ENCODE assay signal across 8 cellular contexts in the genomic region with DNA sequence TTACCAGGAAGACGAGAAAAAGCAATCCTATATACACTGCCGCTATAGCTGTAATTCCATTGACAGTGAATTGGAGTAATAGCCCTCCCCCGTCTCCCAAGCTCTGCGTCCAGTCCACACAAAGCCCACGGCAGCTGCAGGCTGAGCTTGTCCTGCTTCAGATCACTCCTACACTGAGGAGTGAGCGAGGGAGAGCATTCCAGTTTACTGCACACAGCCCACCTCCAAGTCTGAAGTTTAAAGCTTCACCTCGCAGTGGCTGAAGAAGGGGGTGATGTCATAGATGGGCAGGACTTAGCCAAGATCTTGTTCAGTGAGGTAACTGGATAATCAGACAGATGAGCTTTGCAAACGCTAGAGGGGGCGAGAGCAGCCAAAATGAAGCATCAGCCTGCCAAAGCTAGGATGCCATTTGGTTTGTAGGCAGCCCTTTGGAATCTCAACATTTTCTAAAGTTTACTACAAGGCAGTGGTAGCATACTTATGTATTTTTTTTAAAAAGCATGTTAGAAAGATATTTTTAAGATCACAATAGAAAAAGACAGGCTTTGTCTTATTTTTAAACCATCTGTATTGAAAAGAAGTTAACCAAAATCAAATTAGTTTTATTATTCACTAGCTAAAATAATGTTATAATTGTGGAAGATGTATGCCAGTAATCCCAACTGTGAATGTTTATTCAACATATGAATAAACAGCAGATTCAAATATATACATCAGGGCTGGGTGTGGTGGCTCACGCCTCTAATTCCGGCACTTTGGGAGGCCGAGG. TPM values are rescaled to one million over a fixed set of nuclear protein-coding genes. Genes with fewer than 3 reads are reported as not detected.
DNase-seq lines count a peak whose midpoint lies in the region; ATAC-seq and TF ChIP-seq lines count a peak whose summit lies in the region.

TSS of gene FLRT3 (minus strand) at position 213 of the 772 bp plus-strand sequence. CDS start 10,106 bp downstream, outside the sequence.

- no peaks in the 10 kb centered on the region for H3K36me3 Mint-ChIP-seq in brain

- peak within 1 kb of the TSS; percentile 86 to 96 (median 91) for H3K4me3 Mint-ChIP-seq in brain

- peak within 1 kb of the TSS; percentile 70 to 98 (median 96) for H3K27ac Mint-ChIP-seq in brain

- peaks cover 7% of the 10 kb centered on the region for H3K27me3 Mint-ChIP-seq in brain

- H3K4me1 Mint-ChIP-seq in brain, result peaks cover 42% of the 10 kb centered on the region

- DNase-seq in EL, result peak; percentile 87
- peak; percentile 95 for DNase-seq in HPDE6-E6E7 (ENCODE audit: extremely low spot score)
- DNase-seq in NCI-H748 treated with DMSO at 0.1 percent for 48 hours (lab: John Stamatoyannopoulos, UW), result peak; percentile 96
- peak; percentile 83 for DNase-seq in iPS DF 19.7 (ENCODE audit: low read depth, low spot score)
- peak; percentile 87 for DNase-seq in retina
- no peak for DNase-seq in activated CD4-positive, alpha-beta T cell treated with anti-CD3 and anti-CD28 coated beads, Interleukin-2, amount 50 U/mL, for 1 hour

- ATAC-seq in GM21447 (IDR thresholded peaks at IDR 0.05; ENCODE audit: unreplicated experiment), result peak; percentile 99

- no peaks in the 10 kb centered on the region for H3K9me3 Mint-ChIP-seq in brain

- TF ChIP-seq CTCF in brain (conservative IDR thresholded peaks at IDR 0.05), result peak; percentile 75 to 79

RNA-seq across cellular contexts. Expression of gene FLRT3, which starts in this region (rescaled TPM):
- polyA plus RNA-seq in brain (ENCODE audit: insufficient read depth, low read depth, low replicate concordance), result 0.87 TPM
